ENCODE assay signal across 19 cellular contexts in the genomic region with DNA sequence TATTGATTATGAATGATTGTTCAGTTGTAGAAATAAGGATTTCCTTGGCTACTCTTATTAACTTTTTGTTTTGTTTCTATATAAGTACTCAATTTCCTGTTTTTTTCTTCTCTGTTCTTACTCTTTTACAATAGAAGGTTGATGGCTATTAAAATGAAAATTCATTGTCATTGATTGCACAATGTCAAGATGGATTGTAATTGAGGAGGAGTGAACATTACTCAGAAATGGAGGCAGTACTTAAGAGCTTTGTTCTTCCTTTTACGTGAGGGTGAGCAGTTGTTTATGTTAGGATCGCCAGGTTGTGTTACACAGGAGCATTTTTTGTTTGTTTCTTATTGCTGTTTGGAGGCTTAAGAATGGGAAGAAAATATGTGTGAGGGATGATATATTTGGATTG.
DNase-seq lines count a peak whose midpoint lies in the region; ATAC-seq, FAIRE-seq and TF ChIP-seq lines count a peak whose summit lies in the region.
"Had no signal": no experiment of that assay in that cellular context is flagged by ENCODE, and none has a peak within 500 bp of the region (broad histone marks: within the 10 kb centered on the region; RNA-seq: fewer than 3 reads in every experiment).

No MANE protein-coding gene starts in this region.

- H3K23ac ChIP-seq in IMR-90 (ENCODE audit: low read depth, low read length) = peak overlapping the region; percentile 13; the same call in 1 of the 2 replicates

- peak overlapping the region; percentile 65; the same call in 1 of the 2 replicates for H4K91ac ChIP-seq in IMR-90 (ENCODE audit: insufficient read depth, low read depth, low read length)

- H3K27ac ChIP-seq in IMR-90 (ENCODE audit: insufficient read depth, low read length) = peak overlapping the region; percentile 66; the same call in 1 of the 2 replicates
- no peak overlapping the region for H3K27ac ChIP-seq in K562 (ENCODE audit: extremely low read depth, low read depth, low read length)
- peak overlapping the region; percentile 41 for H3K27ac ChIP-seq in hepatocyte
- H3K27ac ChIP-seq: psoas muscle, WERI-Rb-1 had no signal

- H2BK15ac ChIP-seq in IMR-90 (ENCODE audit: low read depth, low read length) = peak overlapping the region; percentile 13; the same call in 1 of the 3 replicates

- H3K4me3 ChIP-seq in AG09309 (ENCODE audit: control insufficient read depth, low read depth, low read length) (no peak overlapping the region), IMR-90 (ENCODE audit: insufficient read depth, low read depth, low read length) (no peak overlapping the region), K562 (no peak overlapping the region), hepatocyte (no peak overlapping the region)
- H3K4me3 ChIP-seq: psoas muscle had no signal

- H3K4ac ChIP-seq in IMR-90 (ENCODE audit: low read depth, low read length) = peak overlapping the region; percentile 83; the same call in 1 of the 2 replicates

- H2BK20ac ChIP-seq in IMR-90 (ENCODE audit: low read depth, low read length) = peak overlapping the region; percentile 85

- H4K20me1 ChIP-seq in IMR-90 (ENCODE audit: insufficient read depth, low read length) (no peaks in the 10 kb centered on the region), K562 (replicated peaks; ENCODE audit: control insufficient read depth, insufficient read depth, low read length) (no peaks in the 10 kb centered on the region), hepatocyte (ENCODE audit: insufficient read depth, poor library complexity, severe bottlenecking) (no peaks in the 10 kb centered on the region)

- peak overlapping the region; percentile 37; the same call in 1 of the 2 replicates for H4K5ac ChIP-seq in IMR-90 (ENCODE audit: low read depth, low read length)

- peak overlapping the region; percentile 84 for H3K18ac ChIP-seq in IMR-90 (ENCODE audit: low read depth, low read length)

- H2BK5ac ChIP-seq in IMR-90 (ENCODE audit: low read depth, low read length, poor library complexity, severe bottlenecking) = peak overlapping the region; percentile 99

- TF ChIP-seq EP300 in K562 (IDR thresholded peaks at IDR 0.05; ENCODE audit: low read length) = no peak

- POLR2A ChIA-PET in IMR-90 (lab: Charles Lee; ENCODE audit: unreplicated experiment) (interaction anchor here (0.6 kb wide), 1 partner anchor 17 kb away, joined by 3 read pairs; no protein-coding TSS in a partner anchor), K562 (lab: Yijun Ruan, JAX) (no interaction called here)

- dilution Hi-C loops in IMR-90 (cut with HindIII; ENCODE audit: low sequenced_read_pairs, unreplicated experiment) = no loop called here

- no CpG with 5 or more reads among the region's 2 CpGs for WGBS in IMR-90 (ENCODE audit: extremely low coverage in 2 of 2, insufficient read length in 1 of 2), 2 experiments
- WGBS in K562 (ENCODE audit: insufficient coverage, low coverage, missing lambda C conversion rate) = 21% methylated on average over 2 of the region's 2 CpGs
- 60% methylated on average over 2 of the region's 2 CpGs for WGBS in hepatocyte (ENCODE audit: low lambda C conversion rate, missing lambda C conversion rate)

- H3K14ac ChIP-seq in IMR-90 (replicated peaks; ENCODE audit: low read depth, low read length) = peak overlapping the region; percentile 28; the same call in 1 of the 2 replicates

- TF ChIP-seq CTCF in AG09309 (IDR thresholded peaks at IDR 0.05; ENCODE audit: control insufficient read depth, insufficient read depth, low read depth, low read length, missing control alignments) (no peak), IMR-90 (conservative IDR thresholded peaks at IDR 0.05; ENCODE audit: low read depth, low read length) (no peak), K562 (IDR thresholded peaks at IDR 0.05 in 2 of 3, conservative IDR thresholded peaks at IDR 0.05 in 1 of 3; ENCODE audit: insufficient read depth in 2 of 3, low read depth in 1 of 3, low read length in 3 of 3) (no peak), hepatocyte (IDR thresholded peaks at IDR 0.05; ENCODE audit: poor library complexity) (no peak)

- H3K27me3 ChIP-seq in IMR-90 (ENCODE audit: control insufficient read depth, insufficient read depth, low read length) (no peaks in the 10 kb centered on the region), K562 (ENCODE audit: control insufficient read depth in 2 of 2, insufficient read depth in 2 of 2, low read length in 2 of 2) (no peaks in the 10 kb centered on the region), hepatocyte (no peaks in the 10 kb centered on the region)

- 0 out of 2 replicates have a peak, but pooled peaks cover 2% of the 10 kb centered on the region for H3K9me1 ChIP-seq in IMR-90 (ENCODE audit: insufficient read depth, low read length)
- no peaks in the 10 kb centered on the region for H3K9me1 ChIP-seq in K562 (ENCODE audit: control insufficient read depth, insufficient read depth, low read length)

- H2AFZ ChIP-seq in IMR-90 (replicated peaks; ENCODE audit: low read length, poor library complexity) (no peak overlapping the region), K562 (ENCODE audit: low read depth, low read length) (no peak overlapping the region), hepatocyte (no peak overlapping the region)

- H3K79me2 ChIP-seq in K562 (ENCODE audit: control insufficient read depth, insufficient read depth, low read length) (no peaks in the 10 kb centered on the region), hepatocyte (no peaks in the 10 kb centered on the region)

- H3K56ac ChIP-seq in IMR-90 (ENCODE audit: extremely low read depth, insufficient read depth, low read length) = peak overlapping the region; percentile 32

- in situ Hi-C loops in IMR-90 (cut with MboI; ENCODE audit: low sequenced_read_pairs) (no loop called here), K562 (cut with MboI) (no loop called here)

- FAIRE-seq in K562 (lab: Jason Lieb, UNC) = no peak
- FAIRE-seq: GM12892 had no signal

- no peak overlapping the region for H3K9ac ChIP-seq in IMR-90 (ENCODE audit: low read depth, low read length)
- no peak overlapping the region for H3K9ac ChIP-seq in K562 (ENCODE audit: insufficient read depth in 1 of 2, low read depth in 2 of 2, low read length in 2 of 2)

- peak; percentile 71 for DNase-seq in AG09309 (ENCODE audit: low read depth)
- DNase-seq in IMR-90 = peak; percentile 61
- DNase-seq in K562 (ENCODE audit: extremely low read depth in 1 of 4, low spot score in 3 of 4) = no peak
- no peak for DNase-seq in hepatocyte (ENCODE audit: low spot score)
- no peak for DNase-seq in dermis blood vessel endothelial cell
- no peak for DNase-seq in nucleus accumbens (lab: John Stamatoyannopoulos, UW)
- DNase-seq in HuH-7 (ENCODE audit: low spot score) = no peak
- no peak for DNase-seq in kidney tubule cell (ENCODE audit: low spot score)
- DNase-seq: activated CD8-positive, alpha-beta T cell treated with anti-CD3 and anti-CD28 coated beads, Interleukin-2, amount 10 ng/mL, durations not matched to agents 7 days and 5 days; activated naive CD8-positive, alpha-beta T cell treated with anti-CD3 and anti-CD28 coated beads, Interleukin-2, amount 50 U/mL, for 24 hours; activated T-cell treated with anti-CD3 and anti-CD28 coated beads, Interleukin-2, amount 50 U/mL, for 72 hours; endodermal cell; NCI-H2081; NCI-H526 treated with DMSO at 0.1 percent for 48 hours; nephron progenitor cell; T-cell; WERI-Rb-1 had no signal

- CTCF ChIA-PET in IMR-90 (lab: Yijun Ruan, JAX) (no interaction called here), K562 (lab: Yijun Ruan, JAX; ENCODE audit: low intra/inter-chr PET ratio) (no interaction called here)

- H3K9me3 ChIP-seq in IMR-90 (ENCODE audit: control insufficient read depth, insufficient read depth, low read length) (no peaks in the 10 kb centered on the region), K562 (replicated peaks; ENCODE audit: control insufficient read depth, insufficient read depth, low read depth, low read length) (no peaks in the 10 kb centered on the region; the same call in 1 of the 2 replicates), hepatocyte (ENCODE audit: low read depth) (no peaks in the 10 kb centered on the region)
- H3K9me3 ChIP-seq: psoas muscle had no signal

- H2AK5ac ChIP-seq in IMR-90 (ENCODE audit: low read depth, low read length) = 0 out of 2 replicates have a peak overlapping the region, but pooled peaks have one; percentile 48

- BruUV-seq in IMR-90 (replicated peaks; lab: Mats Ljungman, UMichigan) (no TSS peak), K562 (replicated peaks; lab: Mats Ljungman, UMichigan) (no TSS peak)

- H3K79me1 ChIP-seq in IMR-90 (ENCODE audit: low read depth in 1 of 2, low read length in 2 of 2) = no peaks in the 10 kb centered on the region

- peak overlapping the region; percentile 71 for H2BK120ac ChIP-seq in IMR-90 (ENCODE audit: low read depth, low read length)

- H3K36me3 ChIP-seq in IMR-90 (ENCODE audit: control insufficient read depth, insufficient read depth, low read length) (no peaks in the 10 kb centered on the region), K562 (ENCODE audit: control insufficient read depth, insufficient read depth, low read length) (no peaks in the 10 kb centered on the region), hepatocyte (replicated peaks; ENCODE audit: insufficient read depth, low read depth) (no peaks in the 10 kb centered on the region)
- H3K36me3 ChIP-seq: WERI-Rb-1 had no signal

- no peak overlapping the region for H2AK9ac ChIP-seq in IMR-90 (replicated peaks; ENCODE audit: low read depth, low read length, poor library complexity)

- no peak for TF ChIP-seq RAD21 in IMR-90 (IDR thresholded peaks at IDR 0.05; ENCODE audit: low read length)
- TF ChIP-seq RAD21 in K562 (CRISPR knock-in tag; conservative IDR thresholded peaks at IDR 0.05 in 1 of 2, IDR thresholded peaks at IDR 0.05 in 1 of 2) = no peak

- intact Hi-C loops in IMR-90 (cut with micrococcal nuclease) (loop anchor here (10.0 kb wide), 1 partner anchor 347 kb away; no protein-coding TSS in a partner anchor), K562 (cut with micrococcal nuclease) (no loop called here)

- peaks cover 7% of the 10 kb centered on the region for H3K4me1 ChIP-seq in IMR-90 (ENCODE audit: control insufficient read depth, insufficient read depth, low read length)
- no peaks in the 10 kb centered on the region for H3K4me1 ChIP-seq in K562 (replicated peaks in 1 of 2; ENCODE audit: control insufficient read depth in 2 of 2, insufficient read depth in 2 of 2, low read length in 2 of 2)
- H3K4me1 ChIP-seq in hepatocyte (ENCODE audit: insufficient read depth) = no peaks in the 10 kb centered on the region
- H3K4me1 ChIP-seq: psoas muscle had no signal

- peak overlapping the region; percentile 11 to 46 for H4K8ac ChIP-seq in IMR-90 (ENCODE audit: low read depth in 2 of 2, low read length in 2 of 2)

- H3K4me2 ChIP-seq in IMR-90 (ENCODE audit: low read depth, low read length) (peak overlapping the region; percentile 59; the same call in 1 of the 2 replicates), K562 (ENCODE audit: insufficient read depth, low read length) (no peak overlapping the region), hepatocyte (no peak overlapping the region)

- no peaks in the 10 kb centered on the region for H3K9me2 ChIP-seq in hepatocyte (replicated peaks; ENCODE audit: insufficient read depth)

- ATAC-seq in IMR-90 (ENCODE audit: low read depth) (peak; percentile 7; the same call in 1 of the 2 replicates), K562 (no peak)
- ATAC-seq: activated CD8-positive, alpha-beta T cell treated with anti-CD3 and anti-CD28 coated beads, Interleukin-2, amount 10 ng/mL, durations not matched to agents 7 days and 5 days; activated naive CD8-positive, alpha-beta T cell treated with anti-CD3 and anti-CD28 coated beads, Interleukin-2, amount 50 U/mL, for 24 hours; activated T-cell treated with anti-CD3 and anti-CD28 coated beads, Interleukin-2, amount 50 U/mL, for 72 hours; psoas muscle; T-cell had no signal

- TF ChIP-seq POLR2A in IMR-90 (IDR thresholded peaks at IDR 0.05; ENCODE audit: low read depth, low read length) (no peak), K562 (conservative IDR thresholded peaks at IDR 0.05) (no peak)

Comparison
In these comparisons a context has a peak if more than half of its experiments do, and no peak if none do; other contexts are left out.
1. DNase-seq: peak in AG09309 (single experiment) and IMR-90 (single experiment); none in K562 (0 of 4), hepatocyte (single experiment), dermis blood vessel endothelial cell (single experiment), nucleus accumbens (0 of 56), HuH-7 (single experiment) and kidney tubule cell (single experiment).